22 cellular contexts compared by ENCODE assay signal in genomic region chr3:105513886-105514285, GRCh38.
A peak's percentile ranks its signal among the peaks of the same experiment; 100 is the strongest.
DNase-seq lines count a peak whose midpoint lies in the region; FAIRE-seq and TF ChIP-seq lines count a peak whose summit lies in the region.
"Had no signal": no experiment of that assay in that cellular context is flagged by ENCODE, and none has a peak within 500 bp of the region (broad histone marks: within the 10 kb centered on the region; RNA-seq: fewer than 3 reads in every experiment).

No MANE protein-coding gene starts in this region.

- TF ChIP-seq CTCF in glutamatergic neuron (IDR thresholded peaks at IDR 0.05; ENCODE audit: partially characterized antibody, unreplicated experiment) (no peak), MM.1S (IDR thresholded peaks at IDR 0.05; ENCODE audit: low read length) (no peak)

- H3K4me3 Mint-ChIP-seq in glutamatergic neuron (ENCODE audit: unreplicated experiment) = no peak overlapping the region

- DNase-seq in ELR (ENCODE audit: low read depth) = peak; percentile 75
- peak; percentile 45 for DNase-seq in M059J (ENCODE audit: low read depth)
- DNase-seq in glutamatergic neuron = no peak
- peak; percentile 28 for DNase-seq in superior temporal gyrus (ENCODE audit: extremely low spot score)
- no peak for DNase-seq in DMS79 treated with DMSO at 0.1 percent for 48 hours (lab: John Stamatoyannopoulos, UW)
- DNase-seq in frontal cortex (ENCODE audit: low spot score in 2 of 2) = no peak
- no peak for DNase-seq in MM.1S
- DNase-seq: ACHN, DMS 273 treated with DMSO at 0.1 percent for 48 hours, HCEC 1CT, KBM-7, MV-4-11, NCI-H1417, NCI-H187, NCI-H2107, NCI-H510A, NCI-H774, OCI-M1, RPMI8226, SHP77 treated with DMSO at 0.1 percent for 48 hours had no signal

- no peaks in the 10 kb centered on the region for H3K36me3 Mint-ChIP-seq in glutamatergic neuron (ENCODE audit: unreplicated experiment)

- H3K79me2 ChIP-seq in MM.1S (ENCODE audit: low read length) = no peaks in the 10 kb centered on the region

- no peaks in the 10 kb centered on the region for H3K9me3 ChIP-seq in MM.1S (replicated peaks; ENCODE audit: insufficient read depth, low read length)

- no peaks in the 10 kb centered on the region for H3K4me1 ChIP-seq in MM.1S (ENCODE audit: low read length)

- no peaks in the 10 kb centered on the region for H4K20me1 ChIP-seq in MM.1S (ENCODE audit: insufficient read depth, low read length)

- no peak overlapping the region for H3K4me2 ChIP-seq in MM.1S (ENCODE audit: low read depth, low read length)

- no peak overlapping the region for H3K9ac ChIP-seq in MM.1S (ENCODE audit: low read length)

- H3K4me1 Mint-ChIP-seq in glutamatergic neuron (ENCODE audit: low read depth, unreplicated experiment) = peaks cover 16% of the 10 kb centered on the region

- no peaks in the 10 kb centered on the region for H3K27me3 Mint-ChIP-seq in glutamatergic neuron (ENCODE audit: unreplicated experiment)

- FAIRE-seq in frontal cortex (lab: Jason Lieb, UNC) = no peak
- FAIRE-seq: GM12891, GM19239 had no signal

- no peak overlapping the region for H3K4me3 ChIP-seq in MM.1S (ENCODE audit: low read length)

- H3K36me3 ChIP-seq in MM.1S (replicated peaks; ENCODE audit: insufficient read depth, low read length) = no peaks in the 10 kb centered on the region

- H3K9me3 Mint-ChIP-seq in glutamatergic neuron (ENCODE audit: unreplicated experiment) = no peaks in the 10 kb centered on the region

- no peak overlapping the region for H2AFZ ChIP-seq in MM.1S (ENCODE audit: low read length)

- no peak overlapping the region for H3K27ac ChIP-seq in MM.1S (ENCODE audit: low read length)

- peak overlapping the region; percentile 46 for H3K27ac Mint-ChIP-seq in glutamatergic neuron (ENCODE audit: unreplicated experiment)

- H3F3A ChIP-seq in MM.1S (ENCODE audit: insufficient read depth, low read length) = no peaks in the 10 kb centered on the region

- no peaks in the 10 kb centered on the region for H3K27me3 ChIP-seq in MM.1S (replicated peaks; ENCODE audit: insufficient read depth, low read length)

- H3K9me2 ChIP-seq in MM.1S (replicated peaks; ENCODE audit: insufficient read depth, low read length) = no peaks in the 10 kb centered on the region

Comparison
In these comparisons a context has a peak if more than half of its experiments do, and no peak if none do; other contexts are left out.
1. DNase-seq: peak in ELR (single experiment), M059J (single experiment) and superior temporal gyrus (single experiment); none in glutamatergic neuron (single experiment), DMS79 treated with DMSO at 0.1 percent for 48 hours (single experiment), frontal cortex (0 of 2) and MM.1S (single experiment).